ENCODE assay signal across 19 cellular contexts in the genomic region with DNA sequence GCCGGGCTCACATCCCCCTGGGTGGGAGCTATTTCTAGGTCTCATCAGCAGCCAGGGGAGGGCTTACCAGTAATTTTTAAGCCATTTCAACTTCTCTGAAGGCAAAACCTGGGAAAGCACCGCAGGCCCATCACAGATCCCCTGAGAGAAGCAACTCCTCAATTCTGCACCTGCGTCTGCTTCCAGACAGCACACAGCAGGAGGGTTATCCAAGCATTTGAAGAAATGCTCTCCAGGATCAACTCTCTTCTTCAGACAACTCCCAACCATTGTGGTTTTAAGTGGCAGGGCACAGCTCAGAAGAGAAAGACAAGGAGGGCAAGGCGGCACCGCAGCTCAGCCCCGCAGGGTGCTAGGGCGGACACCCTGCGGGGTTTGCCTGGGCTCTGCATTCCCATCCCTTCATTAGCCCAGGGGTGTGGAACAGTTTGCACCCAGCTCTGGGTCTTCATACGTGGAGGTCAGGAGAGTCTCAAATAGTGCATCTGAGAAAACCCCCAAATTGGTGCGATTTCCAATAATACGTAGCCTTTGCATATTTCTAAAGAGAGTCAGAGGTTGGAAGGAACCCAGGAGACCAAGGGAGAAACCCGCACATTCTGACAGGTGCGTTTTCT.
"Had no signal": no experiment of that assay in that cellular context is flagged by ENCODE, and none has a peak within 500 bp of the region (broad histone marks: within the 10 kb centered on the region; RNA-seq: fewer than 3 reads in every experiment).

No MANE protein-coding gene starts in this region.

- H3K27ac Mint-ChIP-seq: activated naive CD8-positive, alpha-beta T cell treated with anti-CD3 and anti-CD28 coated beads for 36 hours; activated T-cell treated with anti-CD3 and anti-CD28 coated beads, Interleukin-2, amount 50 U/mL, for 24 hours; activated T-helper 2 cell treated with anti-CD3 and anti-CD28 coated beads, Interferon-gamma antibody, Interleukin-2, Interleukin-4, amounts not matched to agents 10 μg/mL and 5 μg/mL and 100 μg/mL, durations not matched to agents 14 hours and 24 hours and 36 hours; naive B cell; stimulated activated effector memory CD8-positive, alpha-beta T cell treated with anti-CD3 and anti-CD28 coated beads, Interleukin-12 subunit alpha, Interleukin-12 subunit beta, amount 100 ng/mL, for 72 hours had no signal

- H3K27ac ChIP-seq: colonic mucosa, esophagus squamous epithelium, gastrocnemius medialis, stomach, suprapubic skin, tibial nerve had no signal

- H3K4me3 ChIP-seq: colonic mucosa, esophagus squamous epithelium, gastrocnemius medialis, stomach, suprapubic skin, tibial nerve had no signal

- H3K36me3 Mint-ChIP-seq: activated naive CD8-positive, alpha-beta T cell treated with anti-CD3 and anti-CD28 coated beads for 36 hours; naive B cell; stimulated activated effector memory CD8-positive, alpha-beta T cell treated with anti-CD3 and anti-CD28 coated beads, Interleukin-12 subunit alpha, Interleukin-12 subunit beta, amount 100 ng/mL, for 72 hours had no signal

- H3K4me1 Mint-ChIP-seq: activated naive CD8-positive, alpha-beta T cell treated with anti-CD3 and anti-CD28 coated beads for 36 hours; naive B cell; stimulated activated effector memory CD8-positive, alpha-beta T cell treated with anti-CD3 and anti-CD28 coated beads, Interleukin-12 subunit alpha, Interleukin-12 subunit beta, amount 100 ng/mL, for 72 hours had no signal

- H3K36me3 ChIP-seq: colonic mucosa, esophagus squamous epithelium, gastrocnemius medialis, stomach, suprapubic skin, tibial nerve had no signal

- DNase-seq: activated naive CD4-positive, alpha-beta T cell treated with Interleukin-2 at 50 U/mL for 16 hours; activated naive CD8-positive, alpha-beta T cell treated with anti-CD3 and anti-CD28 coated beads for 36 hours; activated T-cell treated with anti-CD3 and anti-CD28 coated beads, Interleukin-2, amount 50 U/mL, for 24 hours; colonic mucosa; esophagus squamous epithelium; gastrocnemius medialis; left colon; mesendoderm; naive B cell; occipital lobe; small intestine; stimulated activated CD4-positive, alpha-beta T cell treated with anti-CD3 and anti-CD28 coated beads, Interleukin-2, amount 100 ng/mL, for 24 hours; stomach had no signal

- ATAC-seq: gastrocnemius medialis; left colon; sciatic nerve; stimulated activated effector memory CD8-positive, alpha-beta T cell treated with anti-CD3 and anti-CD28 coated beads, Interleukin-12 subunit alpha, Interleukin-12 subunit beta, amount 100 ng/mL, for 72 hours had no signal

- H3K4me1 ChIP-seq: colonic mucosa, esophagus squamous epithelium, gastrocnemius medialis, stomach, suprapubic skin, tibial nerve had no signal

- H3K4me3 Mint-ChIP-seq: activated naive CD8-positive, alpha-beta T cell treated with anti-CD3 and anti-CD28 coated beads for 36 hours; activated T-cell treated with anti-CD3 and anti-CD28 coated beads, Interleukin-2, amount 50 U/mL, for 24 hours; central memory CD8-positive, alpha-beta T cell; naive B cell; stimulated activated effector memory CD8-positive, alpha-beta T cell treated with anti-CD3 and anti-CD28 coated beads, Interleukin-12 subunit alpha, Interleukin-12 subunit beta, amount 100 ng/mL, for 72 hours had no signal

- H3K9me3 Mint-ChIP-seq: activated naive CD8-positive, alpha-beta T cell treated with anti-CD3 and anti-CD28 coated beads for 36 hours; activated T-cell treated with anti-CD3 and anti-CD28 coated beads, Interleukin-2, amount 50 U/mL, for 24 hours; activated T-helper 2 cell treated with anti-CD3 and anti-CD28 coated beads, Interferon-gamma antibody, Interleukin-2, Interleukin-4, amounts not matched to agents 10 μg/mL and 5 μg/mL and 100 μg/mL, durations not matched to agents 14 hours and 24 hours and 36 hours; central memory CD8-positive, alpha-beta T cell; stimulated activated effector memory CD8-positive, alpha-beta T cell treated with anti-CD3 and anti-CD28 coated beads, Interleukin-12 subunit alpha, Interleukin-12 subunit beta, amount 100 ng/mL, for 72 hours had no signal

- H3K9me3 ChIP-seq: colonic mucosa, esophagus squamous epithelium, suprapubic skin had no signal

- H3K27me3 ChIP-seq: colonic mucosa, gastrocnemius medialis, suprapubic skin, tibial nerve had no signal
